In the genomic region with DNA sequence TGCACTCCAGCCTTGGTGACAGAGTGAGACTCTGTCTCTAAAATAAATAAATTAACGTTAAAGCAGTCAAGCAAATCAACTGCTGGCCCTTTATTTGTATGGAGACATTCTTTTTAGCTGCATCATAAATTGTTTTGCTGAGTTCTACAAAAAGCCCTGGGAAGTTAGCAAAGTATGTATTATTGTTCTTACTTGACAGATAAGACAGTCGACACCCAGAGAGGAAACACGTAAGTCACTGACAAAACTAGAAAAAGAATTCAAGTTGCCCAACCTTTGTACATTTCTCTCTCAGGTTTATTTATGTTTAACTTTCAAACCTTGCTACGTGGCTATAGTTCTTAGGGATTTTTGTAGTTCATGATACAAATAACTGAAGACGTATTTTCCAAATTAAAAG, we compare ENCODE assay signal across 1 cellular context.
TF ChIP-seq lines count a peak whose summit lies in the region.

No MANE protein-coding gene starts in this region.

TF ChIP-seq in IMR-90, 13 proteins besides CTCF, POLR2A, EP300 and RAD21:
- TF ChIP-seq SMC3 (IDR thresholded peaks at IDR 0.05; ENCODE audit: low read depth, low read length) (no peak), BHLHE40 (IDR thresholded peaks at IDR 0.05; ENCODE audit: low read depth, low read length) (no peak), CEBPB (IDR thresholded peaks at IDR 0.05; ENCODE audit: low read depth, low read length) (peak; percentile 80), MAFK (IDR thresholded peaks at IDR 0.05; ENCODE audit: low read depth, low read length) (peak; percentile 75), RFX5 (IDR thresholded peaks at IDR 0.05; ENCODE audit: low read depth, low read length) (no peak), MXI1 (IDR thresholded peaks at IDR 0.05; ENCODE audit: borderline replicate concordance, low read depth, low read length) (no peak)
- TF ChIP-seq, protein P1, sequence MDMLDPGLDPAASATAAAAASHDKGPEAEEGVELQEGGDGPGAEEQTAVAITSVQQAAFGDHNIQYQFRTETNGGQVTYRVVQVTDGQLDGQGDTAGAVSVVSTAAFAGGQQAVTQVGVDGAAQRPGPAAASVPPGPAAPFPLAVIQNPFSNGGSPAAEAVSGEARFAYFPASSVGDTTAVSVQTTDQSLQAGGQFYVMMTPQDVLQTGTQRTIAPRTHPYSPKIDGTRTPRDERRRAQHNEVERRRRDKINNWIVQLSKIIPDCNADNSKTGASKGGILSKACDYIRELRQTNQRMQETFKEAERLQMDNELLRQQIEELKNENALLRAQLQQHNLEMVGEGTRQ (IDR thresholded peaks at IDR 0.05; ENCODE audit: low read depth, low read length), result no peak
- TF ChIP-seq, protein P2, sequence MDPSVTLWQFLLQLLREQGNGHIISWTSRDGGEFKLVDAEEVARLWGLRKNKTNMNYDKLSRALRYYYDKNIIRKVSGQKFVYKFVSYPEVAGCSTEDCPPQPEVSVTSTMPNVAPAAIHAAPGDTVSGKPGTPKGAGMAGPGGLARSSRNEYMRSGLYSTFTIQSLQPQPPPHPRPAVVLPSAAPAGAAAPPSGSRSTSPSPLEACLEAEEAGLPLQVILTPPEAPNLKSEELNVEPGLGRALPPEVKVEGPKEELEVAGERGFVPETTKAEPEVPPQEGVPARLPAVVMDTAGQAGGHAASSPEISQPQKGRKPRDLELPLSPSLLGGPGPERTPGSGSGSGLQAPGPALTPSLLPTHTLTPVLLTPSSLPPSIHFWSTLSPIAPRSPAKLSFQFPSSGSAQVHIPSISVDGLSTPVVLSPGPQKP (IDR thresholded peaks at IDR 0.05; ENCODE audit: borderline replicate concordance, low read depth, low read length), result no peak
